In genomic region chr4:120733054-120733453, GRCh38 we compare ENCODE assay signal across 31 cellular contexts.
"Had no signal": no experiment of that assay in that cellular context is flagged by ENCODE, and none has a peak within 500 bp of the region (broad histone marks: within the 10 kb centered on the region; RNA-seq: fewer than 3 reads in every experiment).

No MANE protein-coding gene starts in this region.

- H3K27me3 ChIP-seq: ascending aorta, breast epithelium, cardiac muscle cell, dorsolateral prefrontal cortex, esophagus squamous epithelium had no signal

- H3K9me3 ChIP-seq: ascending aorta, breast epithelium, esophagus squamous epithelium had no signal

- H3K4me3 Mint-ChIP-seq: activated CD4-positive, alpha-beta memory T cell treated with anti-CD3 and anti-CD28 coated beads, Interleukin-2, amount 10 ng/mL, durations not matched to agents 7 days and 5 days; activated CD4-positive, alpha-beta T cell treated with anti-CD3 and anti-CD28 coated beads, Interleukin-2, amount 10 ng/mL, durations not matched to agents 7 days and 5 days; activated naive CD4-positive, alpha-beta T cell treated with anti-CD3 and anti-CD28 coated beads, Interleukin-2, amount 10 ng/mL, durations not matched to agents 7 days and 5 days; activated naive CD8-positive, alpha-beta T cell treated with anti-CD3 and anti-CD28 coated beads, Interleukin-2, amount 10 ng/mL, durations not matched to agents 7 days and 5 days; activated T-cell treated with anti-CD3 and anti-CD28 coated beads, Interleukin-2, amount 50 U/mL, for 24 hours; activated T-cell treated with anti-CD3 and anti-CD28 coated beads, Interleukin-2, amount 50 U/mL, for 72 hours; brain; dendritic cell treated with granulocyte-macrophage colony-stimulating factor and Interleukin-4, amounts not matched to agents 40 ng/mL and 50 ng/mL, for 4 days; effector memory CD8-positive, alpha-beta T cell; T-helper 17 cell; T-helper 2 cell treated with Interferon-gamma antibody and Interleukin-4, amounts not matched to agents 5 μg/mL and 100 μg/mL, for 36 hours had no signal

- H3K27ac ChIP-seq: ascending aorta, breast epithelium, cardiac muscle cell, coronary artery, dorsolateral prefrontal cortex, epithelial cell of prostate, esophagus squamous epithelium had no signal

- ATAC-seq: activated naive CD4-positive, alpha-beta T cell treated with anti-CD3 and anti-CD28 coated beads, Interleukin-2, amount 50 U/mL, for 72 hours; activated T-cell treated with anti-CD3 and anti-CD28 coated beads, Interleukin-2, amount 50 U/mL, for 72 hours; effector memory CD8-positive, alpha-beta T cell; T-helper 17 cell had no signal

- DNase-seq: activated CD4-positive, alpha-beta memory T cell treated with anti-CD3 and anti-CD28 coated beads, Interleukin-2, amount 10 ng/mL, durations not matched to agents 7 days and 5 days; activated CD4-positive, alpha-beta T cell treated with anti-CD3 and anti-CD28 coated beads for 1 hour; activated CD4-positive, alpha-beta T cell treated with anti-CD3 and anti-CD28 coated beads for 4 hours; activated CD4-positive, alpha-beta T cell treated with anti-CD3 and anti-CD28 coated beads, Interleukin-2, amount 10 ng/mL, durations not matched to agents 7 days and 5 days; activated CD4-positive, alpha-beta T cell treated with anti-CD3 and anti-CD28 coated beads, Interleukin-2, amount 50 U/mL, for 4 hours; activated CD8-positive, alpha-beta memory T cell treated with anti-CD3 and anti-CD28 coated beads, Interleukin-2, amount 50 U/mL, for 48 hours; activated gamma-delta T cell; activated naive CD4-positive, alpha-beta T cell; activated naive CD4-positive, alpha-beta T cell treated with anti-CD3 and anti-CD28 coated beads, Interleukin-2, amount 10 ng/mL, durations not matched to agents 7 days and 5 days; activated naive CD8-positive, alpha-beta T cell treated with anti-CD3 and anti-CD28 coated beads, Interleukin-2, amount 10 ng/mL, durations not matched to agents 7 days and 5 days; activated T-cell treated with anti-CD3 and anti-CD28 coated beads for 4 hours; activated T-cell treated with anti-CD3 and anti-CD28 coated beads, Interleukin-2, amount 50 U/mL, for 24 hours; activated T-cell treated with anti-CD3 and anti-CD28 coated beads, Interleukin-2, amount 50 U/mL, for 72 hours; central memory CD4-positive, alpha-beta T cell; dorsolateral prefrontal cortex; effector memory CD8-positive, alpha-beta T cell; esophagus squamous epithelium; foreskin melanocyte; head of caudate nucleus; T-helper 1 cell; T-helper 17 cell; T1000 had no signal

- H3K27me3 Mint-ChIP-seq: activated CD4-positive, alpha-beta T cell treated with anti-CD3 and anti-CD28 coated beads, Interleukin-2, amount 10 ng/mL, durations not matched to agents 7 days and 5 days; activated naive CD8-positive, alpha-beta T cell treated with anti-CD3 and anti-CD28 coated beads, Interleukin-2, amount 10 ng/mL, durations not matched to agents 7 days and 5 days; activated T-cell treated with anti-CD3 and anti-CD28 coated beads, Interleukin-2, amount 50 U/mL, for 24 hours; brain; dendritic cell treated with granulocyte-macrophage colony-stimulating factor and Interleukin-4, amounts not matched to agents 40 ng/mL and 50 ng/mL, for 4 days had no signal

- H3K4me3 ChIP-seq: ascending aorta, breast epithelium, cardiac muscle cell, coronary artery, dorsolateral prefrontal cortex, esophagus squamous epithelium had no signal

- H3K4me1 ChIP-seq: ascending aorta, breast epithelium, esophagus squamous epithelium had no signal

- H3K36me3 Mint-ChIP-seq: activated naive CD4-positive, alpha-beta T cell treated with anti-CD3 and anti-CD28 coated beads, Interleukin-2, amount 10 ng/mL, durations not matched to agents 7 days and 5 days; activated naive CD4-positive, alpha-beta T cell treated with anti-CD3 and anti-CD28 coated beads, Interleukin-2, amount 50 U/mL, for 72 hours; activated naive CD8-positive, alpha-beta T cell treated with anti-CD3 and anti-CD28 coated beads, Interleukin-2, amount 10 ng/mL, durations not matched to agents 7 days and 5 days; brain had no signal

- H3K9me3 Mint-ChIP-seq: activated CD4-positive, alpha-beta memory T cell treated with anti-CD3 and anti-CD28 coated beads, Interleukin-2, amount 10 ng/mL, durations not matched to agents 7 days and 5 days; activated CD4-positive, alpha-beta T cell treated with anti-CD3 and anti-CD28 coated beads, Interleukin-2, amount 10 ng/mL, durations not matched to agents 7 days and 5 days; activated naive CD4-positive, alpha-beta T cell treated with anti-CD3 and anti-CD28 coated beads, Interleukin-2, amount 10 ng/mL, durations not matched to agents 7 days and 5 days; activated naive CD4-positive, alpha-beta T cell treated with anti-CD3 and anti-CD28 coated beads, Interleukin-2, amount 50 U/mL, for 72 hours; activated naive CD8-positive, alpha-beta T cell treated with anti-CD3 and anti-CD28 coated beads, Interleukin-2, amount 10 ng/mL, durations not matched to agents 7 days and 5 days; activated T-cell treated with anti-CD3 and anti-CD28 coated beads, Interleukin-2, amount 50 U/mL, for 24 hours; activated T-cell treated with anti-CD3 and anti-CD28 coated beads, Interleukin-2, amount 50 U/mL, for 72 hours; brain; dendritic cell treated with granulocyte-macrophage colony-stimulating factor and Interleukin-4, amounts not matched to agents 40 ng/mL and 50 ng/mL, for 4 days; effector memory CD8-positive, alpha-beta T cell; T-helper 2 cell treated with Interferon-gamma antibody and Interleukin-4, amounts not matched to agents 5 μg/mL and 100 μg/mL, for 36 hours had no signal

- H3K27ac Mint-ChIP-seq: activated CD4-positive, alpha-beta memory T cell treated with anti-CD3 and anti-CD28 coated beads, Interleukin-2, amount 10 ng/mL, durations not matched to agents 7 days and 5 days; activated CD4-positive, alpha-beta T cell treated with anti-CD3 and anti-CD28 coated beads, Interleukin-2, amount 10 ng/mL, durations not matched to agents 7 days and 5 days; activated naive CD4-positive, alpha-beta T cell treated with anti-CD3 and anti-CD28 coated beads, Interleukin-2, amount 10 ng/mL, durations not matched to agents 7 days and 5 days; activated naive CD4-positive, alpha-beta T cell treated with anti-CD3 and anti-CD28 coated beads, Interleukin-2, amount 50 U/mL, for 72 hours; activated naive CD8-positive, alpha-beta T cell treated with anti-CD3 and anti-CD28 coated beads, Interleukin-2, amount 10 ng/mL, durations not matched to agents 7 days and 5 days; activated T-cell treated with anti-CD3 and anti-CD28 coated beads, Interleukin-2, amount 50 U/mL, for 24 hours; activated T-cell treated with anti-CD3 and anti-CD28 coated beads, Interleukin-2, amount 50 U/mL, for 72 hours; brain; dendritic cell treated with granulocyte-macrophage colony-stimulating factor and Interleukin-4, amounts not matched to agents 40 ng/mL and 50 ng/mL, for 4 days; effector memory CD8-positive, alpha-beta T cell; T-helper 2 cell treated with Interferon-gamma antibody and Interleukin-4, amounts not matched to agents 5 μg/mL and 100 μg/mL, for 36 hours had no signal

- H3K36me3 ChIP-seq: ascending aorta, breast epithelium, cardiac muscle cell, esophagus squamous epithelium had no signal

- H3K4me1 Mint-ChIP-seq: activated CD4-positive, alpha-beta memory T cell treated with anti-CD3 and anti-CD28 coated beads, Interleukin-2, amount 10 ng/mL, durations not matched to agents 7 days and 5 days; activated CD4-positive, alpha-beta T cell treated with anti-CD3 and anti-CD28 coated beads, Interleukin-2, amount 10 ng/mL, durations not matched to agents 7 days and 5 days; activated naive CD4-positive, alpha-beta T cell treated with anti-CD3 and anti-CD28 coated beads, Interleukin-2, amount 10 ng/mL, durations not matched to agents 7 days and 5 days had no signal
